8 cellular contexts compared by ENCODE assay signal in the genomic region with DNA sequence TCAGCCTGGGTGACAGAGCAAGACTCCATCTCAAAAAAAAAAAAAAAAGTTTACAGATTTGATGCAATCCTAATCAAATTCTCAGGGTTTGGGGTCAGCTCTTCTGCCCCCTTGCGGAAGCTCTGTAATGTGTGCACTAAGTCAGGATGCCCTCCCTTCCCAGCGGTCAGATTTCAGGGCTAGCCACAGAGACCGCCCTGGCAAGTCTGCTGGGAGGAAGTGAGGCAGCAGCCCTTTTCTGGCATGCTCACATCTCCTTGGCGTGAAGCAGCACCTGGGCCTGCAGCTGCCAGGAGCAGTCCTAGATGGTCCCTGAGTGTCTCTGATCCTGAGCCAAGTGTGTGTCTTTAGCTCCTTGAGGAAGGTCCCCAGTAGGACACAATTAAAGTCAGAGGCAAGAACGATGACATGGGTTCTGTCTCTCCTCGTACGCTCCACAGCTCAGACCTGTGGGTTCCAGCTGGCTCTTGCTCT. TPM values are rescaled to one million over a fixed set of nuclear protein-coding genes. Genes with fewer than 3 reads are reported as not detected.
DNase-seq lines count a peak whose midpoint lies in the region; ATAC-seq and TF ChIP-seq lines count a peak whose summit lies in the region.

No MANE protein-coding gene starts in this region.

- peaks cover 11% of the 10 kb centered on the region for H3K4me1 Mint-ChIP-seq in activated T-cell treated with anti-CD3 and anti-CD28 coated beads, Interleukin-2, amount 50 U/mL, for 24 hours (ENCODE audit: low read depth)

- no peaks in the 10 kb centered on the region for H3F3A ChIP-seq in neural cell (ENCODE audit: insufficient read depth, low read length, poor library complexity, severe bottlenecking)

- no peaks in the 10 kb centered on the region for H3K27me3 ChIP-seq in Peyer's patch
- H3K27me3 ChIP-seq in fibroblast of lung (ENCODE audit: control insufficient read depth, insufficient read depth, low read length): peaks cover 6% of the 10 kb centered on the region
- no peaks in the 10 kb centered on the region for H3K27me3 ChIP-seq in neural cell (ENCODE audit: insufficient read depth, low read depth, low read length)
- peaks cover 0 to 5% (median 0%) of the 10 kb centered on the region in 3 donors for H3K27me3 ChIP-seq in stomach

- H2AFZ ChIP-seq in fibroblast of lung (ENCODE audit: low read length) (peak overlapping the region; percentile 82), neural cell (ENCODE audit: low read depth, low read length) (no peak overlapping the region)

- no peaks in the 10 kb centered on the region for H3K27me3 Mint-ChIP-seq in activated T-cell treated with anti-CD3 and anti-CD28 coated beads, Interleukin-2, amount 50 U/mL, for 24 hours

- H3K4me2 ChIP-seq in fibroblast of lung (ENCODE audit: extremely low read depth, insufficient read depth, low read length): no peak overlapping the region
- H3K4me2 ChIP-seq in neural cell (ENCODE audit: low read length): no peak overlapping the region

- H3K27ac ChIP-seq in Peyer's patch (no peak overlapping the region), fibroblast of lung (ENCODE audit: insufficient read depth, low read length) (no peak overlapping the region), neural cell (ENCODE audit: low read length) (no peak overlapping the region), stomach (peak overlapping the region in 1 of 5 donors; percentile 22)

- no peak for TF ChIP-seq EP300 in neural cell (conservative IDR thresholded peaks at IDR 0.05; ENCODE audit: poor library complexity, severe bottlenecking)
- TF ChIP-seq EP300 in stomach (IDR thresholded peaks at IDR 0.05): no peak

- H3K4me3 Mint-ChIP-seq in activated T-cell treated with anti-CD3 and anti-CD28 coated beads, Interleukin-2, amount 50 U/mL, for 24 hours: no peak overlapping the region

- H3K4me1 ChIP-seq in Peyer's patch (no peaks in the 10 kb centered on the region), fibroblast of lung (ENCODE audit: control insufficient read depth, extremely low read depth, insufficient read depth, low read length) (peaks cover 2% of the 10 kb centered on the region), stomach (peaks cover 0 to 9% (median 7%) of the 10 kb centered on the region in 4 donors)

- H3K79me2 ChIP-seq in fibroblast of lung (ENCODE audit: control insufficient read depth, insufficient read depth, low read length) (no peaks in the 10 kb centered on the region), neural cell (replicated peaks; ENCODE audit: insufficient read depth, low read length) (no peaks in the 10 kb centered on the region)

- H3K9me3 ChIP-seq in Peyer's patch (peaks cover 0 to 2% (median 0%) of the 10 kb centered on the region in 4 donors), fibroblast of lung (ENCODE audit: control insufficient read depth, insufficient read depth, low read depth, low read length) (no peaks in the 10 kb centered on the region), neural cell (ENCODE audit: low read length) (no peaks in the 10 kb centered on the region), stomach (peaks cover 0 to 3% (median 0%) of the 10 kb centered on the region in 4 donors)

- ATAC-seq in HG03439 (IDR thresholded peaks at IDR 0.05; ENCODE audit: unreplicated experiment): peak; percentile 64

- intact Hi-C loops in stomach (cut with DNase I; ENCODE audit: low total_unique reads): loop anchor here (10.0 kb wide), 1 partner anchor 138 kb away; no protein-coding TSS in a partner anchor

- H3K9ac ChIP-seq in fibroblast of lung (ENCODE audit: insufficient read depth, low read length) (no peak overlapping the region), neural cell (ENCODE audit: low read length) (no peak overlapping the region)

- WGBS in stomach, 5 donors: 0 to 21% (median 17%) methylated on average over 5 to 7 of the region's 7 CpGs

- TF ChIP-seq POLR2A in Peyer's patch (IDR thresholded peaks at IDR 0.05): no peak
- no peak for TF ChIP-seq POLR2A in stomach (IDR thresholded peaks at IDR 0.05)

- H3K9me2 ChIP-seq in neural cell (ENCODE audit: insufficient read depth, low read length): no peaks in the 10 kb centered on the region

- H3K36me3 Mint-ChIP-seq in activated T-cell treated with anti-CD3 and anti-CD28 coated beads, Interleukin-2, amount 50 U/mL, for 24 hours (ENCODE audit: low read depth): no peaks in the 10 kb centered on the region

- H3K36me3 ChIP-seq in Peyer's patch (no peaks in the 10 kb centered on the region), fibroblast of lung (ENCODE audit: control insufficient read depth, insufficient read depth, low read length) (no peaks in the 10 kb centered on the region), neural cell (ENCODE audit: insufficient read depth, low read length) (no peaks in the 10 kb centered on the region), stomach (no peaks in the 10 kb centered on the region)

- no peaks in the 10 kb centered on the region for H4K20me1 ChIP-seq in fibroblast of lung (ENCODE audit: control insufficient read depth, extremely low read depth, insufficient read depth, low read length)
- H4K20me1 ChIP-seq in neural cell (ENCODE audit: insufficient read depth): no peaks in the 10 kb centered on the region

- no peak overlapping the region for H3K27ac Mint-ChIP-seq in activated T-cell treated with anti-CD3 and anti-CD28 coated beads, Interleukin-2, amount 50 U/mL, for 24 hours

- peak; percentile 53 for TF ChIP-seq RAD21 in neural cell (conservative IDR thresholded peaks at IDR 0.05)

- H3K9me3 Mint-ChIP-seq in activated T-cell treated with anti-CD3 and anti-CD28 coated beads, Interleukin-2, amount 50 U/mL, for 24 hours: peaks cover 1% of the 10 kb centered on the region

- DNase-seq in NCI-H510A treated with DMSO at 0.1 percent for 48 hours (lab: John Stamatoyannopoulos, UW): peak; percentile 76
- no peak for DNase-seq in NCI-H510A (lab: John Stamatoyannopoulos, UW)
- DNase-seq in Peyer's patch: peak; percentile 63 to 91 (median 79)
- peak; percentile 76 for DNase-seq in activated T-cell treated with anti-CD3 and anti-CD28 coated beads, Interleukin-2, amount 50 U/mL, for 24 hours
- DNase-seq in fibroblast of lung (ENCODE audit: low read depth in 2 of 2): peak; percentile 82 to 90
- peak; percentile 81 for DNase-seq in stomach

- H3K4me3 ChIP-seq in Peyer's patch: no peak overlapping the region
- no peak overlapping the region for H3K4me3 ChIP-seq in fibroblast of lung (replicated peaks in 1 of 4; ENCODE audit: control extremely low read depth in 1 of 4, insufficient read depth in 1 of 4, low read depth in 3 of 4, low read length in 4 of 4)
- H3K4me3 ChIP-seq in neural cell (ENCODE audit: low read length): no peak overlapping the region
- no peak overlapping the region for H3K4me3 ChIP-seq in stomach

- TF ChIP-seq CTCF in Peyer's patch (IDR thresholded peaks at IDR 0.05): peak; percentile 51 to 73 (median 71)
- peak; percentile 60 to 78 for TF ChIP-seq CTCF in fibroblast of lung (conservative IDR thresholded peaks at IDR 0.05 in 1 of 2, IDR thresholded peaks at IDR 0.05 in 1 of 2; ENCODE audit: low read depth in 1 of 2, low read length in 2 of 2)
- peak; percentile 63 for TF ChIP-seq CTCF in neural cell (IDR thresholded peaks at IDR 0.05; ENCODE audit: poor library complexity, severe bottlenecking)
- TF ChIP-seq CTCF in stomach (IDR thresholded peaks at IDR 0.05): peak in 5 of 7 experiments; percentile 64 to 93 (median 70)

TF ChIP-seq in neural cell, 6 proteins besides CTCF, POLR2A, EP300 and RAD21 (continues in another document):
- TF ChIP-seq TAF1 (IDR thresholded peaks at IDR 0.05; ENCODE audit: low read depth) (no peak), POLR2AphosphoS5 (IDR thresholded peaks at IDR 0.05) (no peak), MXI1 (conservative IDR thresholded peaks at IDR 0.05; ENCODE audit: poor library complexity, severe bottlenecking) (no peak)

RNA-seq across cellular contexts. Expression of a gene that starts 10.9 kb away (rescaled TPM):
- total RNA-seq in Peyer's patch: 10 to 100 TPM in 1 of 4 donors, 1 to 10 TPM in 3; 4.1 to 35.5 (median 4.4) TPM
- 9.5 and 19.2 TPM in 2 replicates for total RNA-seq in fibroblast of lung
- 44.5 and 54.2 TPM in 2 replicates for polyA plus RNA-seq in fibroblast of lung
- 82.4 and 89.2 TPM in 2 replicates for polyA plus RNA-seq in fibroblast of lung (2012)
- 36.0 and 47.0 TPM in 2 replicates for polyA minus RNA-seq in fibroblast of lung (ENCODE audit: low replicate concordance)
- polyA plus RNA-seq in neural cell: not detected in 2 replicates
- not detected in 2 replicates for polyA minus RNA-seq in neural cell
- 10 to 100 TPM in 1 of 5 donors, 1 to 10 TPM in 4; 1.2 to 11.6 (median 2.0) TPM for total RNA-seq in stomach
- 10 to 100 TPM; 12.1 to 15.4 (median 14.9) TPM for polyA plus RNA-seq in stomach

RNA-seq across cellular contexts. Expression of a gene that starts 17.7 kb away (rescaled TPM):
- total RNA-seq in Peyer's patch (1 to 10 TPM; 2.6 to 8.3 (median 3.6) TPM), fibroblast of lung (4.9 and 5.9 TPM in 2 replicates), stomach (1 to 10 TPM in 3 of 5 donors, under 1 TPM in 1, not detected in 1; 0.29 to 5.3 (median 2.4) TPM)
- polyA plus RNA-seq in fibroblast of lung (3.0 and 4.7 TPM in 2 replicates), neural cell (not detected in 2 replicates), stomach (1 to 10 TPM; 1.3 to 3.3 (median 2.9) TPM)
- 2.1 and 3.4 TPM in 2 replicates for polyA plus RNA-seq in fibroblast of lung (2012)
- polyA minus RNA-seq in fibroblast of lung (ENCODE audit: low replicate concordance) (6.7 TPM in 1 of 2 replicates, not detected in the other), neural cell (not detected in 2 replicates)

RNA-seq across cellular contexts. Expression of a gene that starts 21.1 kb away (rescaled TPM):
- 1 to 10 TPM in 3 of 4 donors, not detected in 1; 1.1 to 2.7 (median 1.9) TPM for total RNA-seq in Peyer's patch
- 0.77 and 2.3 TPM in 2 replicates for total RNA-seq in fibroblast of lung
- 10.3 and 51.7 TPM in 2 replicates for polyA plus RNA-seq in fibroblast of lung
- 8.9 and 45.1 TPM in 2 replicates for polyA plus RNA-seq in fibroblast of lung (2012)
- 11.9 and 51.5 TPM in 2 replicates for polyA minus RNA-seq in fibroblast of lung (ENCODE audit: low replicate concordance)
- not detected in 2 replicates for polyA plus RNA-seq in neural cell
- not detected in 2 replicates for polyA minus RNA-seq in neural cell
- 1 to 10 TPM in 2 of 5 donors, not detected in 3; 1.1 to 4.8 TPM for total RNA-seq in stomach
- polyA plus RNA-seq in stomach: 1 to 10 TPM; 1.7 to 8.7 (median 3.8) TPM

RNA-seq across cellular contexts. Expression of a gene that starts 37.5 kb away (rescaled TPM):
- 1 to 10 TPM in 3 of 4 donors, under 1 TPM in 1; 0.70 to 8.3 (median 1.6) TPM for total RNA-seq in Peyer's patch
- 6.2 and 7.8 TPM in 2 replicates for total RNA-seq in fibroblast of lung
- 6.3 and 7.0 TPM in 2 replicates for polyA plus RNA-seq in fibroblast of lung
- 10.1 and 11.9 TPM in 2 replicates for polyA plus RNA-seq in fibroblast of lung (2012)
- 39.6 and 59.0 TPM in 2 replicates for polyA minus RNA-seq in fibroblast of lung (ENCODE audit: low replicate concordance)
- polyA plus RNA-seq in neural cell: not detected in 2 replicates
- not detected in 2 replicates for polyA minus RNA-seq in neural cell
- 1 to 10 TPM in 3 of 5 donors, under 1 TPM in 1, not detected in 1; 0.89 to 4.1 (median 2.3) TPM for total RNA-seq in stomach
- 1 to 10 TPM; 4.1 to 8.2 (median 4.6) TPM for polyA plus RNA-seq in stomach

RNA-seq across cellular contexts. Expression of a gene that starts 45.8 kb away (rescaled TPM):
- total RNA-seq in Peyer's patch: 1 to 10 TPM in 1 of 4 donors, not detected in 3; 9.1 TPM
- not detected in 2 replicates for total RNA-seq in fibroblast of lung
- polyA plus RNA-seq in fibroblast of lung: not detected in 2 replicates
- polyA plus RNA-seq in fibroblast of lung (2012): not detected in 2 replicates
- not detected in 2 replicates for polyA minus RNA-seq in fibroblast of lung (ENCODE audit: low replicate concordance)
- polyA plus RNA-seq in neural cell: not detected in 2 replicates
- not detected in 2 replicates for polyA minus RNA-seq in neural cell
- 1 to 10 TPM in 2 of 5 donors, not detected in 3; 1.8 to 3.3 TPM for total RNA-seq in stomach
- polyA plus RNA-seq in stomach: 1 to 10 TPM in 2 of 3 donors, not detected in 1; 1.2 to 1.9 TPM
